In the genomic region with DNA sequence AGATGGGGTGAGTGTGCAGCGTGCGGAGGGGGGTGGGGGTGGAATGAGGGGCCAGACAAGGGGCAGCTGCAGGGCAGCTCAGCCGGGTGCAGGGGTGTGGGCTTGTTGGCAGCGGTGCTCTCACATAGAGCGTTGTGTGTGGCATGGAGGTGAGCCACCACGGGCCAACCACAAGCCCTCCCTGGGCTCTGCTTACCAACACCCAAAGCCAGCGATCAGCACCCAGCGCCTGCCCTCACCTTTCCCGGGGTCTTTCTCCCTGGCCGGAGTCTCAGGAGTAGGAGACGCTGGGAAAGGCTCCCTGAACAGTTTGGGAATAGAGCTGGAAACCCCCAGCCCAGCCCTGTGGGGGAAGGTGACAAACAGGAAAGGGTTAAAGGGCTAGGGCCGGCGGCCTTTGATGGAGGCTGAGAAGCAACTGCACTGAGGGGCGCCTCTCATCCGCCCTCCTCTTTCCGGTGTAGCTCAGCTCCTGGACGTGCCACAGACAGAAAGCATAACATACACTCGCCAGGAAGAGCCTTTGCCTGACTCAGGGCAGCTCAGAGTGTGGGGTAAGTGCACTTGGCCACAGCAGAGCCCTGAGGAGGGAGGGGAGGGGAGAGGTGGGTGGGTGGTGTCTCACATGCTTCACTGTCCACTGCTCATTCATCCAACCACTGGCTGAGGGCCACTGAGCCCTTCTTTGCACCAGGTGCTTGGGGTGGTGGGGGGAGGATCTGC, we compare ENCODE assay signal across 1 cellular context.
TF ChIP-seq lines count a peak whose summit lies in the region.

No MANE protein-coding gene starts in this region.

TF ChIP-seq in GM12878, 131 proteins besides CTCF, POLR2A, EP300 and RAD21:
- no peak for TF ChIP-seq TARDBP (IDR thresholded peaks at IDR 0.05; ENCODE audit: borderline replicate concordance)
- 0 out of 2 replicates have a peak, but pooled peaks have one; percentile 22 for TF ChIP-seq CBFB (IDR thresholded peaks at IDR 0.05; ENCODE audit: low read depth)
- TF ChIP-seq, protein P1, sequence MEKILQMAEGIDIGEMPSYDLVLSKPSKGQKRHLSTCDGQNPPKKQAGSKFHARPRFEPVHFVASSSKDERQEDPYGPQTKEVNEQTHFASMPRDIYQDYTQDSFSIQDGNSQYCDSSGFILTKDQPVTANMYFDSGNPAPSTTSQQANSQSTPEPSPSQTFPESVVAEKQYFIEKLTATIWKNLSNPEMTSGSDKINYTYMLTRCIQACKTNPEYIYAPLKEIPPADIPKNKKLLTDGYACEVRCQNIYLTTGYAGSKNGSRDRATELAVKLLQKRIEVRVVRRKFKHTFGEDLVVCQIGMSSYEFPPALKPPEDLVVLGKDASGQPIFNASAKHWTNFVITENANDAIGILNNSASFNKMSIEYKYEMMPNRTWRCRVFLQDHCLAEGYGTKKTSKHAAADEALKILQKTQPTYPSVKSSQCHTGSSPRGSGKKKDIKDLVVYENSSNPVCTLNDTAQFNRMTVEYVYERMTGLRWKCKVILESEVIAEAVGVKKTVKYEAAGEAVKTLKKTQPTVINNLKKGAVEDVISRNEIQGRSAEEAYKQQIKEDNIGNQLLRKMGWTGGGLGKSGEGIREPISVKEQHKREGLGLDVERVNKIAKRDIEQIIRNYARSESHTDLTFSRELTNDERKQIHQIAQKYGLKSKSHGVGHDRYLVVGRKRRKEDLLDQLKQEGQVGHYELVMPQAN (conservative IDR thresholded peaks at IDR 0.05), result peak; percentile 16
- TF ChIP-seq EED (IDR thresholded peaks at IDR 0.05; ENCODE audit: low read depth), result 0 out of 2 replicates have a peak, but pooled peaks have one; percentile 0
- no peak for TF ChIP-seq MXI1 (IDR thresholded peaks at IDR 0.05; ENCODE audit: low read depth, low read length)
- TF ChIP-seq KDM1A (IDR thresholded peaks at IDR 0.05; ENCODE audit: borderline replicate concordance), result no peak
- TF ChIP-seq PAX5 (IDR thresholded peaks at IDR 0.05; ENCODE audit: borderline replicate concordance, low read depth, low read length), result peak; percentile 16; the same call in 1 of the 2 replicates
- TF ChIP-seq LARP7 (IDR thresholded peaks at IDR 0.05), result peak; percentile 42; the same call in 1 of the 2 replicates
- TF ChIP-seq SUZ12 (IDR thresholded peaks at IDR 0.05; ENCODE audit: unreplicated experiment), result no peak
- TF ChIP-seq EZH2 (IDR thresholded peaks at IDR 0.05; ENCODE audit: borderline replicate concordance, control insufficient read depth, low read depth, low read length), result no peak
- TF ChIP-seq POLR2AphosphoS2 (IDR thresholded peaks at IDR 0.05; ENCODE audit: low read depth, low read length), result no peak
- TF ChIP-seq TCF3 (IDR thresholded peaks at IDR 0.05; ENCODE audit: borderline replicate concordance, insufficient read depth, low read depth, low read length), result peak; percentile 70; the same call in 1 of the 2 replicates
- TF ChIP-seq, protein P2, sequence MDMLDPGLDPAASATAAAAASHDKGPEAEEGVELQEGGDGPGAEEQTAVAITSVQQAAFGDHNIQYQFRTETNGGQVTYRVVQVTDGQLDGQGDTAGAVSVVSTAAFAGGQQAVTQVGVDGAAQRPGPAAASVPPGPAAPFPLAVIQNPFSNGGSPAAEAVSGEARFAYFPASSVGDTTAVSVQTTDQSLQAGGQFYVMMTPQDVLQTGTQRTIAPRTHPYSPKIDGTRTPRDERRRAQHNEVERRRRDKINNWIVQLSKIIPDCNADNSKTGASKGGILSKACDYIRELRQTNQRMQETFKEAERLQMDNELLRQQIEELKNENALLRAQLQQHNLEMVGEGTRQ (IDR thresholded peaks at IDR 0.05; ENCODE audit: borderline replicate concordance, low read depth, low read length), result no peak
- TF ChIP-seq, protein P3, sequence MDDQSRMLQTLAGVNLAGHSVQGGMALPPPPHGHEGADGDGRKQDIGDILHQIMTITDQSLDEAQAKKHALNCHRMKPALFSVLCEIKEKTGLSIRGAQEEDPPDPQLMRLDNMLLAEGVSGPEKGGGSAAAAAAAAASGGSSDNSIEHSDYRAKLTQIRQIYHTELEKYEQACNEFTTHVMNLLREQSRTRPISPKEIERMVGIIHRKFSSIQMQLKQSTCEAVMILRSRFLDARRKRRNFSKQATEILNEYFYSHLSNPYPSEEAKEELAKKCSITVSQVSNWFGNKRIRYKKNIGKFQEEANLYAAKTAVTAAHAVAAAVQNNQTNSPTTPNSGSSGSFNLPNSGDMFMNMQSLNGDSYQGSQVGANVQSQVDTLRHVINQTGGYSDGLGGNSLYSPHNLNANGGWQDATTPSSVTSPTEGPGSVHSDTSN (IDR thresholded peaks at IDR 0.05; ENCODE audit: insufficient replicate concordance, low read depth, low read length), result peak; percentile 5
- TF ChIP-seq TCF12 (IDR thresholded peaks at IDR 0.05; ENCODE audit: low read depth, low read length), result peak; percentile 73
- no peak for TF ChIP-seq STAT3 (IDR thresholded peaks at IDR 0.05; ENCODE audit: low read depth, low read length)
- peak; percentile 47; the same call in 1 of the 2 replicates for TF ChIP-seq CREM (IDR thresholded peaks at IDR 0.05; ENCODE audit: low read depth)
- no peak for TF ChIP-seq MEF2A (IDR thresholded peaks at IDR 0.05; ENCODE audit: insufficient read depth, low read depth, low read length)
- 0 out of 2 replicates have a peak, but pooled peaks have one; percentile 27 for TF ChIP-seq YY1 (IDR thresholded peaks at IDR 0.05; ENCODE audit: low read depth, low read length)
- TF ChIP-seq ETV6 (conservative IDR thresholded peaks at IDR 0.05 in 1 of 2, IDR thresholded peaks at IDR 0.05 in 1 of 2; ENCODE audit: borderline replicate concordance in 1 of 2, low read depth in 1 of 2), result 0 out of 4 replicates have a peak, but pooled peaks of 1 of the 2 experiments have one; percentile 1
- TF ChIP-seq SIX5 (IDR thresholded peaks at IDR 0.05; ENCODE audit: low read depth, low read length, severe bottlenecking), result no peak
- no peak for TF ChIP-seq BMI1 (IDR thresholded peaks at IDR 0.05; ENCODE audit: borderline replicate concordance)
- TF ChIP-seq GABPA (IDR thresholded peaks at IDR 0.05; ENCODE audit: low read depth), result no peak
- no peak for TF ChIP-seq MYB (IDR thresholded peaks at IDR 0.05; ENCODE audit: borderline replicate concordance, low read depth, low read length)
- no peak for TF ChIP-seq HDAC2 (IDR thresholded peaks at IDR 0.05)
- TF ChIP-seq, protein P4, sequence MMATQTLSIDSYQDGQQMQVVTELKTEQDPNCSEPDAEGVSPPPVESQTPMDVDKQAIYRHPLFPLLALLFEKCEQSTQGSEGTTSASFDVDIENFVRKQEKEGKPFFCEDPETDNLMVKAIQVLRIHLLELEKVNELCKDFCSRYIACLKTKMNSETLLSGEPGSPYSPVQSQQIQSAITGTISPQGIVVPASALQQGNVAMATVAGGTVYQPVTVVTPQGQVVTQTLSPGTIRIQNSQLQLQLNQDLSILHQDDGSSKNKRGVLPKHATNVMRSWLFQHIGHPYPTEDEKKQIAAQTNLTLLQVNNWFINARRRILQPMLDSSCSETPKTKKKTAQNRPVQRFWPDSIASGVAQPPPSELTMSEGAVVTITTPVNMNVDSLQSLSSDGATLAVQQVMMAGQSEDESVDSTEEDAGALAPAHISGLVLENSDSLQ (IDR thresholded peaks at IDR 0.05), result no peak
- TF ChIP-seq SUPT20H (IDR thresholded peaks at IDR 0.05; ENCODE audit: borderline replicate concordance, control insufficient read depth, low read depth, low read length), result no peak
- TF ChIP-seq POLR2AphosphoS5 (IDR thresholded peaks at IDR 0.05; ENCODE audit: low read length), result peak; percentile 49; the same call in 1 of the 2 replicates
- TF ChIP-seq, protein P5, sequence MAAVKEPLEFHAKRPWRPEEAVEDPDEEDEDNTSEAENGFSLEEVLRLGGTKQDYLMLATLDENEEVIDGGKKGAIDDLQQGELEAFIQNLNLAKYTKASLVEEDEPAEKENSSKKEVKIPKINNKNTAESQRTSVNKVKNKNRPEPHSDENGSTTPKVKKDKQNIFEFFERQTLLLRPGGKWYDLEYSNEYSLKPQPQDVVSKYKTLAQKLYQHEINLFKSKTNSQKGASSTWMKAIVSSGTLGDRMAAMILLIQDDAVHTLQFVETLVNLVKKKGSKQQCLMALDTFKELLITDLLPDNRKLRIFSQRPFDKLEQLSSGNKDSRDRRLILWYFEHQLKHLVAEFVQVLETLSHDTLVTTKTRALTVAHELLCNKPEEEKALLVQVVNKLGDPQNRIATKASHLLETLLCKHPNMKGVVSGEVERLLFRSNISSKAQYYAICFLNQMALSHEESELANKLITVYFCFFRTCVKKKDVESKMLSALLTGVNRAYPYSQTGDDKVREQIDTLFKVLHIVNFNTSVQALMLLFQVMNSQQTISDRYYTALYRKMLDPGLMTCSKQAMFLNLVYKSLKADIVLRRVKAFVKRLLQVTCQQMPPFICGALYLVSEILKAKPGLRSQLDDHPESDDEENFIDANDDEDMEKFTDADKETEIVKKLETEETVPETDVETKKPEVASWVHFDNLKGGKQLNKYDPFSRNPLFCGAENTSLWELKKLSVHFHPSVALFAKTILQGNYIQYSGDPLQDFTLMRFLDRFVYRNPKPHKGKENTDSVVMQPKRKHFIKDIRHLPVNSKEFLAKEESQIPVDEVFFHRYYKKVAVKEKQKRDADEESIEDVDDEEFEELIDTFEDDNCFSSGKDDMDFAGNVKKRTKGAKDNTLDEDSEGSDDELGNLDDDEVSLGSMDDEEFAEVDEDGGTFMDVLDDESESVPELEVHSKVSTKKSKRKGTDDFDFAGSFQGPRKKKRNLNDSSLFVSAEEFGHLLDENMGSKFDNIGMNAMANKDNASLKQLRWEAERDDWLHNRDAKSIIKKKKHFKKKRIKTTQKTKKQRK (IDR thresholded peaks at IDR 0.05; ENCODE audit: low read depth, low read length), result no peak
- peak; percentile 22; the same call in 1 of the 2 replicates for TF ChIP-seq TAF1 (IDR thresholded peaks at IDR 0.05; ENCODE audit: borderline replicate concordance, low read depth, low read length)
- peak; percentile 50; the same call in 1 of the 2 replicates for TF ChIP-seq NR2F1 (conservative IDR thresholded peaks at IDR 0.05)
